ENCODE assay signal across 8 cellular contexts in the genomic region with DNA sequence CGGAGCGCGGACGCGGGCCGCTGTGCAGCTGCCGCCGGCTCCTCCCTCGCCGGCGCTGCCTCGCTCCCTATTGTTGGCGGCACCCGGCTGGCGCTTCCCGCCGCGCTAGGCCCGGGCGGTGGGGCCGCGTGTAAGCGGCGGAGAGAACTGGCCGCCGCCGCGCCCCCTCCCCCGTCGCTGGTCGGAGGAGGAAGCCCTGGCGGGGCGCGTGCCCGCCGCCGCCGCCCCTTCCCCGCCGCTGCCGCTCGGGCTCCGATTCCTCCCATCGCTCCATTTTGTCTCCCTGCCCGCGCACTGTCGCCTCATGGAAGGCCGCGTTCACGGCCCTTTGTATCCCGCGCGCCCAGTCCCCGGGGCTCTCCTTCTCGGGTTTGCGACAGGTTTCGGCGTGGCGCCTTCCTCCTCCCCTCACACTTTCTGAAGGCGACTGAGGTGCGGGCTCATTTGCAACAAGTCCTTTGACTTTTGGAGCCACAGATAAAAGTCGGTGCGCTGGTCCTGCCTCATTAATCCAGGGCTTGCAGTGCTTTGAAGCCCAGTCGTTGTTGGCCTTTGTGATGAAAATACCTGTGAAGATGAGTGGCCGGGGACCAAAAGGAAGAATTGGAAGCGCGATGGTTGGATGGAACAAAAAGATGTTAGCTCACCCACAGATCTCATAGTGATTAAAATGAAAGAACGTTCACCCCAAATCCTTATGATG. TPM values are rescaled to one million over a fixed set of nuclear protein-coding genes. Genes with fewer than 3 reads are reported as not detected.
DNase-seq lines count a peak whose midpoint lies in the region; ATAC-seq and TF ChIP-seq lines count a peak whose summit lies in the region.

No MANE protein-coding gene starts in this region.

- BruUV-seq in Panc1 (replicated peaks; lab: Mats Ljungman, UMichigan) = no TSS peak

- POLR2A ChIA-PET in BJ (lab: Charles Lee) (no interaction called here), Panc1 (lab: Charles Lee) (no interaction called here)

- CTCF ChIA-PET in BJ (lab: Yijun Ruan, JAX) = no interaction called here
- CTCF ChIA-PET in Panc1 (lab: Charles Lee) = interaction anchor here (0.6 kb wide), 1 partner anchor 17 kb away, joined by 3 read pairs; no protein-coding TSS in a partner anchor

- 0 out of 2 replicates have a peak, but pooled peaks cover 1% of the 10 kb centered on the region for H3K36me3 ChIP-seq in BJ (ENCODE audit: control insufficient read depth, insufficient read depth, low read length)
- H3K36me3 ChIP-seq in Panc1 (ENCODE audit: control insufficient read depth, insufficient read depth, low read length) = peaks cover 3% of the 10 kb centered on the region
- no peaks in the 10 kb centered on the region for H3K36me3 ChIP-seq in neutrophil
- no peaks in the 10 kb centered on the region for H3K36me3 ChIP-seq in thoracic aorta

- TF ChIP-seq CTCF in BJ (IDR thresholded peaks at IDR 0.05; ENCODE audit: insufficient read depth, low read depth, low read length) (no peak), Panc1 (IDR thresholded peaks at IDR 0.05) (no peak), neutrophil (IDR thresholded peaks at IDR 0.05) (no peak), thoracic aorta (IDR thresholded peaks at IDR 0.05) (no peak)

- in situ Hi-C loops in Panc1 (cut with HindIII; ENCODE audit: low pct_unique_long_range_greater_than_20kb, low sequenced_read_pairs) = no loop called here

- no peaks in the 10 kb centered on the region for H3K27me3 ChIP-seq in BJ (ENCODE audit: control insufficient read depth, insufficient read depth, low read length)
- no peaks in the 10 kb centered on the region for H3K27me3 ChIP-seq in Panc1 (ENCODE audit: control insufficient read depth, insufficient read depth, low read length)
- H3K27me3 ChIP-seq in neutrophil = no peaks in the 10 kb centered on the region
- no peaks in the 10 kb centered on the region for H3K27me3 ChIP-seq in thoracic aorta (replicated peaks; ENCODE audit: insufficient read depth)

- H3K4me1 ChIP-seq in Panc1 (ENCODE audit: control insufficient read depth, insufficient read depth, low read length) (peaks cover 32% of the 10 kb centered on the region), neutrophil (ENCODE audit: control insufficient read depth in 1 of 2, insufficient read depth in 1 of 2, low read depth in 1 of 2, low read length in 1 of 2) (peaks cover 31 to 35% of the 10 kb centered on the region in 2 experiments), thoracic aorta (ENCODE audit: control insufficient read depth in 1 of 2, low read depth in 2 of 2) (peaks cover 22 to 28% of the 10 kb centered on the region in 2 donors)

- H3K4me3 ChIP-seq in BJ (ENCODE audit: low read depth, low read length) (peak overlapping the region; percentile 83), Panc1 (ENCODE audit: low read depth in 2 of 2, low read length in 2 of 2) (peak overlapping the region; percentile 88 to 94), neutrophil (ENCODE audit: low read depth in 1 of 2, low read length in 1 of 2) (peak overlapping the region; percentile 83 to 85), thoracic aorta (peak overlapping the region; percentile 98)

- intact Hi-C loops in Panc1 (cut with micrococcal nuclease; ENCODE audit: unreplicated experiment) = no loop called here

- ATAC-seq in GM19025 (IDR thresholded peaks at IDR 0.05; ENCODE audit: low read depth, unreplicated experiment) (peak; percentile 36), HG03280 (IDR thresholded peaks at IDR 0.05; ENCODE audit: unreplicated experiment) (peak; percentile 35), Panc1 (peak; percentile 76), thoracic aorta (ENCODE audit: insufficient number of reproducible peaks, low FRiP score, low read depth) (peak; percentile 40)

- DNase-seq in BJ (ENCODE audit: low read depth) = no peak
- DNase-seq in Panc1 (ENCODE audit: low read depth, low spot score) = no peak
- peak; percentile 18 to 48 (median 27) for DNase-seq in activated naive CD4-positive, alpha-beta T cell (lab: John Stamatoyannopoulos, UW)
- peak; percentile 39 for DNase-seq in germinal center (ENCODE audit: low spot score)
- DNase-seq in thoracic aorta (ENCODE audit: low spot score) = no peak

- H3K9me3 ChIP-seq in Panc1 (ENCODE audit: control insufficient read depth, insufficient read depth, low read depth, low read length) (no peaks in the 10 kb centered on the region), neutrophil (no peaks in the 10 kb centered on the region), thoracic aorta (no peaks in the 10 kb centered on the region)

- H3K27ac ChIP-seq in Panc1 (ENCODE audit: low read length) (peak overlapping the region; percentile 95), neutrophil (peak overlapping the region; percentile 94), thoracic aorta (peak overlapping the region; percentile 86 to 88)

RNA-seq across cellular contexts. Expression of a gene that starts 0.7 kb away (rescaled TPM):
- 33.7 and 37.3 TPM in 2 replicates for polyA plus RNA-seq in BJ (2011; rRNA removed)
- polyA minus RNA-seq in BJ (2011; rRNA and poly(A)+ RNA removed) = 25.1 and 39.6 TPM in 2 replicates
- 82.0 TPM for total RNA-seq in Panc1 (2021; ENCODE audit: unreplicated experiment)
- 123 TPM for polyA plus RNA-seq in Panc1 (2012; ENCODE audit: insufficient read length)
- total RNA-seq in thoracic aorta = 10 to 100 TPM; 27.5 to 48.7 TPM

Comparison
In these comparisons a context has a peak if more than half of its experiments do, and no peak if none do; other contexts are left out.
1. DNase-seq: peak in activated naive CD4-positive, alpha-beta T cell (4 of 4) and germinal center (single experiment); none in BJ (single experiment), Panc1 (single experiment) and thoracic aorta (single experiment).
2. Peak in every context shown above with its lines, with median percentiles within 50 percentile points of each other: H3K4me3 ChIP-seq, ATAC-seq and H3K27ac ChIP-seq.